1 cellular context compared by ENCODE assay signal in genomic region chrX:8010105-8010504, GRCh38.
TF ChIP-seq lines count a peak whose summit lies in the region.

No MANE protein-coding gene starts in this region.

TF ChIP-seq in GM23338, 12 proteins besides CTCF, POLR2A, EP300 and RAD21:
- TF ChIP-seq REST (IDR thresholded peaks at IDR 0.05; ENCODE audit: unreplicated experiment) (no peak), ZNF462 (CRISPR knock-in tag; IDR thresholded peaks at IDR 0.05) (no peak), NANOG (IDR thresholded peaks at IDR 0.05; ENCODE audit: borderline replicate concordance) (no peak)
- TF ChIP-seq, protein P1, sequence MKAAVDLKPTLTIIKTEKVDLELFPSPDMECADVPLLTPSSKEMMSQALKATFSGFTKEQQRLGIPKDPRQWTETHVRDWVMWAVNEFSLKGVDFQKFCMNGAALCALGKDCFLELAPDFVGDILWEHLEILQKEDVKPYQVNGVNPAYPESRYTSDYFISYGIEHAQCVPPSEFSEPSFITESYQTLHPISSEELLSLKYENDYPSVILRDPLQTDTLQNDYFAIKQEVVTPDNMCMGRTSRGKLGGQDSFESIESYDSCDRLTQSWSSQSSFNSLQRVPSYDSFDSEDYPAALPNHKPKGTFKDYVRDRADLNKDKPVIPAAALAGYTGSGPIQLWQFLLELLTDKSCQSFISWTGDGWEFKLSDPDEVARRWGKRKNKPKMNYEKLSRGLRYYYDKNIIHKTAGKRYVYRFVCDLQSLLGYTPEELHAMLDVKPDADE (IDR thresholded peaks at IDR 0.05), result no peak
